In genomic region chr2:177385151-177385550, GRCh38 we compare ENCODE assay signal across 18 cellular contexts. TPM values are rescaled to one million over a fixed set of nuclear protein-coding genes. Genes with fewer than 3 reads are reported as not detected.
A peak's percentile ranks its signal among the peaks of the same experiment; 100 is the strongest.
DNase-seq lines count a peak whose midpoint lies in the region; ATAC-seq and TF ChIP-seq lines count a peak whose summit lies in the region.
"Had no signal": no experiment of that assay in that cellular context is flagged by ENCODE, and none has a peak within 500 bp of the region (broad histone marks: within the 10 kb centered on the region; RNA-seq: fewer than 3 reads in every experiment).

No MANE protein-coding gene starts in this region.

- H3K27me3 Mint-ChIP-seq in activated naive CD4-positive, alpha-beta T cell treated with anti-CD3 and anti-CD28 coated beads for 36 hours (ENCODE audit: low read depth), result no peaks in the 10 kb centered on the region
- H3K27me3 Mint-ChIP-seq: CD4-positive, alpha-beta memory T cell; CD4-positive, CD25-positive, alpha-beta regulatory T cell; CD8-positive, alpha-beta memory T cell had no signal

- no peak overlapping the region for H3K4me3 Mint-ChIP-seq in activated naive CD4-positive, alpha-beta T cell treated with anti-CD3 and anti-CD28 coated beads for 36 hours
- H3K4me3 Mint-ChIP-seq: CD14-positive monocyte; CD4-positive, alpha-beta memory T cell; CD4-positive, CD25-positive, alpha-beta regulatory T cell; CD8-positive, alpha-beta memory T cell had no signal

- WGBS in liver, result 37% methylated on average over 2 of the region's 2 CpGs

- TF ChIP-seq CTCF in liver (IDR thresholded peaks at IDR 0.05; ENCODE audit: low read depth, low read length, missing input control), result no peak

- H3K27ac ChIP-seq in liver (ENCODE audit: low read depth in 1 of 2, low read length in 2 of 2), result no peak overlapping the region
- H3K27ac ChIP-seq: BLaER1 had no signal

- peaks cover 0 to 4% (median 0%) of the 10 kb centered on the region in 4 donors for H3K4me1 ChIP-seq in liver (ENCODE audit: control insufficient read depth in 4 of 4, insufficient read depth in 4 of 4, low read length in 3 of 4)
- H3K4me1 ChIP-seq: BE2C, BLaER1, Caco-2 had no signal

- intact Hi-C loops in activated naive CD4-positive, alpha-beta T cell treated with anti-CD3 and anti-CD28 coated beads for 36 hours (cut with micrococcal nuclease), result no loop called here

- no peaks in the 10 kb centered on the region for H3K27me3 ChIP-seq in liver (ENCODE audit: control insufficient read depth in 4 of 4, insufficient read depth in 4 of 4, low read length in 3 of 4)
- H3K27me3 ChIP-seq: BE2C, BLaER1 had no signal

- DNase-seq in left lobe of liver (ENCODE audit: low spot score) (no peak), NCI-H2029 treated with DMSO at 0.1 percent for 48 hours (lab: John Stamatoyannopoulos, UW) (no peak)
- no peak for DNase-seq in activated naive CD4-positive, alpha-beta T cell treated with anti-CD3 and anti-CD28 coated beads for 36 hours
- DNase-seq: 8988T; ACHN; BE2C; C1 segment of cervical spinal cord; Caco-2; Calu3; CD4-positive, alpha-beta memory T cell; CD4-positive, CD25-positive, alpha-beta regulatory T cell; CD8-positive, alpha-beta memory T cell; DMS79 treated with DMSO at 0.1 percent for 48 hours; GF-D8 had no signal

- no peak overlapping the region for H3K9ac ChIP-seq in liver (ENCODE audit: low read depth in 1 of 2, low read length in 2 of 2)
- H3K9ac ChIP-seq: BLaER1 had no signal

- no peaks in the 10 kb centered on the region for H3K9me3 Mint-ChIP-seq in activated naive CD4-positive, alpha-beta T cell treated with anti-CD3 and anti-CD28 coated beads for 36 hours
- H3K9me3 Mint-ChIP-seq: CD14-positive monocyte; CD4-positive, alpha-beta memory T cell; CD4-positive, CD25-positive, alpha-beta regulatory T cell; CD8-positive, alpha-beta memory T cell had no signal

- no peaks in the 10 kb centered on the region for H3K36me3 ChIP-seq in liver (ENCODE audit: control insufficient read depth in 4 of 4, insufficient read depth in 3 of 4, low read depth in 1 of 4, low read length in 3 of 4)
- H3K36me3 ChIP-seq: BE2C, BLaER1 had no signal

- H3K36me3 Mint-ChIP-seq in activated naive CD4-positive, alpha-beta T cell treated with anti-CD3 and anti-CD28 coated beads for 36 hours (ENCODE audit: low read depth), result peaks cover 17% of the 10 kb centered on the region

- TF ChIP-seq RAD21 in liver (IDR thresholded peaks at IDR 0.05), result no peak

- H3K27ac Mint-ChIP-seq in activated naive CD4-positive, alpha-beta T cell treated with anti-CD3 and anti-CD28 coated beads for 36 hours, result no peak overlapping the region
- H3K27ac Mint-ChIP-seq: CD14-positive monocyte; CD4-positive, alpha-beta memory T cell; CD4-positive, CD25-positive, alpha-beta regulatory T cell; CD8-positive, alpha-beta memory T cell had no signal

- ATAC-seq in left lobe of liver (peak; percentile 71), HG02642 (IDR thresholded peaks at IDR 0.05; ENCODE audit: poor library complexity, unreplicated experiment) (no peak)

- no peak overlapping the region for H3K4me3 ChIP-seq in liver (ENCODE audit: low read depth in 1 of 3, low read length in 3 of 3)
- H3K4me3 ChIP-seq: BLaER1 had no signal

- CTCF ChIA-PET in activated naive CD4-positive, alpha-beta T cell treated with anti-CD3 and anti-CD28 coated beads for 36 hours (lab: Charles Lee), result interaction anchor here (0.6 to 0.7 kb wide), 3 partner anchors 31 to 217 kb away, joined by 3 to 4 read pairs (median 3); no protein-coding TSS in a partner anchor

- no peaks in the 10 kb centered on the region for H3K9me3 ChIP-seq in liver (ENCODE audit: control insufficient read depth in 4 of 4, low read length in 3 of 4)
- H3K9me3 ChIP-seq: BE2C, BLaER1, Caco-2 had no signal

- peaks cover 7% of the 10 kb centered on the region for H3K4me1 Mint-ChIP-seq in activated naive CD4-positive, alpha-beta T cell treated with anti-CD3 and anti-CD28 coated beads for 36 hours (ENCODE audit: low read depth)

TF ChIP-seq in liver, 16 proteins besides CTCF, POLR2A, EP300 and RAD21:
- TF ChIP-seq RXRA (IDR thresholded peaks at IDR 0.05), result peak; percentile 18 to 25
- peak; percentile 36 to 63 for TF ChIP-seq HNF4A (conservative IDR thresholded peaks at IDR 0.05)
- TF ChIP-seq SP1 (IDR thresholded peaks at IDR 0.05), result no peak
- no peak for TF ChIP-seq JUND (IDR thresholded peaks at IDR 0.05)
TF ChIP-seq in liver: peak in this region for 2.

RNA-seq across cellular contexts. Expression of gene AGPS, which starts 7.4 kb away (rescaled TPM):
- total RNA-seq in left lobe of liver, result 31.0 TPM
- 10 to 100 TPM; 29.0 to 46.9 TPM for total RNA-seq in liver
- polyA plus RNA-seq in liver, result 1 to 10 TPM; 6.3 to 7.6 TPM
- total RNA-seq in activated naive CD4-positive, alpha-beta T cell treated with anti-CD3 and anti-CD28 coated beads for 36 hours, result 10 to 100 TPM; 50.7 to 51.8 TPM
